In the genomic region with DNA sequence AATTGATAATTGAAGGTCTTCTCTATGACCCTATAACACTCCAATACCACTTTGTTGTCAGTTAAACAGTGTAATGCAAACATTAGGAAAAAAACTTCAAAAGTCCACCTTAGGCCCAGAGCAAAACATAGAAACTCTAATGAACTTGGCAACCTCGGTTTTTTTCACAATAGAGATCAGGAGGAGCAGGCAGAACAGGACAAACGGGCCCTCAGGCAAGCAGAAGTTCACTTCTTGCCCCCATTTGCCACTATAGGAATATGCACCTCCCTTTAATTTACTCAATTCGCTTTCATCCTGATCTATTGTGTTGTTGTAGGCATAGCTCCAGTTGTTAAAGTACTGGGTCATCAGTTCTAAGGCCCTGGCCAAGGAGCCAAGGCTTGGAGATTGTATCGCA, we compare ENCODE assay signal across 22 cellular contexts. TPM values are rescaled to one million over a fixed set of nuclear protein-coding genes. Genes with fewer than 3 reads are reported as not detected.
DNase-seq lines count a peak whose midpoint lies in the region; ATAC-seq and TF ChIP-seq lines count a peak whose summit lies in the region.
"Had no signal": no experiment of that assay in that cellular context is flagged by ENCODE, and none has a peak within 500 bp of the region (broad histone marks: within the 10 kb centered on the region; RNA-seq: fewer than 3 reads in every experiment).

No MANE protein-coding gene starts in this region.

- no peaks in the 10 kb centered on the region for H3K36me3 Mint-ChIP-seq in MCF 10A (ENCODE audit: insufficient read depth, unreplicated experiment)

- POLR2A ChIA-PET in MCF 10A (lab: Yijun Ruan, JAX) = no interaction called here

- DNase-seq in breast epithelium (ENCODE audit: low spot score in 2 of 2) = peak; percentile 71 to 77
- DNase-seq in MCF 10A (ENCODE audit: unreplicated experiment) = no peak
- DNase-seq in LNCaP clone FGC (ENCODE audit: low read depth) = peak; percentile 95
- DNase-seq in epithelial cell of esophagus (ENCODE audit: low read depth) = peak; percentile 79
- peak; percentile 85 for DNase-seq in prostate gland (ENCODE audit: low spot score)
- no peak for DNase-seq in body of pancreas
- DNase-seq in transverse colon = no peak
- DNase-seq: CD4-positive, alpha-beta T cell; GOT3; HFFc6; KBM-7; MM.1S; NCI-H1694; NCI-H2029 treated with DMSO at 0.1 percent for 48 hours; NCI-H2227 treated with DMSO at 0.1 percent for 48 hours; NCI-H526 treated with DMSO at 0.1 percent for 48 hours; Peyer's patch; SJCRH30 had no signal

- no peak for TF ChIP-seq POLR2A in breast epithelium (IDR thresholded peaks at IDR 0.05)
- no peak for TF ChIP-seq POLR2A in prostate gland (IDR thresholded peaks at IDR 0.05)
- no peak for TF ChIP-seq POLR2A in body of pancreas (IDR thresholded peaks at IDR 0.05)
- TF ChIP-seq POLR2A in transverse colon (IDR thresholded peaks at IDR 0.05) = no peak

- CTCF ChIA-PET in MCF 10A (lab: Yijun Ruan, JAX) = interaction anchor here (0.6 kb wide), 1 partner anchor 42 kb away, joined by 3 read pairs; no protein-coding TSS in a partner anchor

- no peaks in the 10 kb centered on the region for H3K9me3 Mint-ChIP-seq in MCF 10A (ENCODE audit: unreplicated experiment)
- H3K9me3 Mint-ChIP-seq: CD4-positive, alpha-beta T cell; HFFc6 had no signal

- no peak for TF ChIP-seq EP300 in transverse colon (IDR thresholded peaks at IDR 0.05; ENCODE audit: low read depth)

- no peak overlapping the region for H3K4me3 Mint-ChIP-seq in MCF 10A (ENCODE audit: unreplicated experiment)
- H3K4me3 Mint-ChIP-seq: CD4-positive, alpha-beta T cell; HFFc6 had no signal

- no peak overlapping the region for H3K27ac Mint-ChIP-seq in MCF 10A (ENCODE audit: low read depth, unreplicated experiment)
- H3K27ac Mint-ChIP-seq: CD4-positive, alpha-beta T cell; HFFc6 had no signal

- no peaks in the 10 kb centered on the region for H3K27me3 Mint-ChIP-seq in MCF 10A (ENCODE audit: insufficient read depth, unreplicated experiment)
- H3K27me3 Mint-ChIP-seq: CD4-positive, alpha-beta T cell had no signal

- in situ Hi-C loops in transverse colon (cut with MboI; ENCODE audit: low pct_ligation_motif_present in 1 of 4, low pct_unique_long_range_greater_than_20kb in 1 of 4, low sequenced_read_pairs in 3 of 4) = loop anchor here in 2 of 4 donors (25.0 kb wide), 2 partner anchors 185 to 260 kb away; partner anchors contain the start of gene ABLIM2 (in 1 of the 2)

- intact Hi-C loops in breast epithelium (cut with DNase I; ENCODE audit: low total_unique reads) = no loop called here
- intact Hi-C loops in MCF 10A (cut with micrococcal nuclease) = no loop called here
- intact Hi-C loops in prostate gland (cut with DNase I) = no loop called here
- intact Hi-C loops in body of pancreas (cut with DNase I) = no loop called here
- intact Hi-C loops in transverse colon (cut with DNase I; ENCODE audit: low total_unique reads) = no loop called here

- H3K4me3 ChIP-seq in breast epithelium = no peak overlapping the region
- H3K4me3 ChIP-seq in LNCaP clone FGC (ENCODE audit: low read depth, low read length) = peak overlapping the region; percentile 36
- H3K4me3 ChIP-seq in epithelial cell of esophagus (ENCODE audit: low read length) = no peak overlapping the region
- no peak overlapping the region for H3K4me3 ChIP-seq in prostate gland
- no peak overlapping the region for H3K4me3 ChIP-seq in body of pancreas
- H3K4me3 ChIP-seq in transverse colon = no peak overlapping the region
- H3K4me3 ChIP-seq: BLaER1, HAP-1, Peyer's patch, SJCRH30 had no signal

- ATAC-seq in body of pancreas (no peak), HG03354 (IDR thresholded peaks at IDR 0.05; ENCODE audit: poor library complexity, severe bottlenecking, unreplicated experiment) (no peak)
- ATAC-seq: SK-N-SH treated with all-trans-retinoic acid at 6 μM for 48 hours had no signal

- H3K36me3 ChIP-seq in breast epithelium (no peaks in the 10 kb centered on the region), prostate gland (no peaks in the 10 kb centered on the region), body of pancreas (replicated peaks in 1 of 2; ENCODE audit: insufficient read depth in 1 of 2, low read depth in 2 of 2) (no peaks in the 10 kb centered on the region), transverse colon (no peaks in the 10 kb centered on the region)
- H3K36me3 ChIP-seq: HAP-1 had no signal

- peak overlapping the region; percentile 52 to 71 for H3K27ac ChIP-seq in breast epithelium
- H3K27ac ChIP-seq in prostate gland = peak overlapping the region; percentile 72 to 80
- H3K27ac ChIP-seq in body of pancreas = no peak overlapping the region
- H3K27ac ChIP-seq in transverse colon = no peak overlapping the region
- H3K27ac ChIP-seq: BLaER1, Peyer's patch, SJCRH30 had no signal

- no peaks in the 10 kb centered on the region for H3K9me3 ChIP-seq in breast epithelium
- no peaks in the 10 kb centered on the region for H3K9me3 ChIP-seq in prostate gland
- H3K9me3 ChIP-seq in body of pancreas = no peaks in the 10 kb centered on the region
- no peaks in the 10 kb centered on the region for H3K9me3 ChIP-seq in transverse colon
- H3K9me3 ChIP-seq: BLaER1, HAP-1, Peyer's patch, SJCRH30 had no signal

- no peaks in the 10 kb centered on the region for H3K27me3 ChIP-seq in breast epithelium
- H3K27me3 ChIP-seq in prostate gland (replicated peaks; ENCODE audit: insufficient read depth) = no peaks in the 10 kb centered on the region
- no peaks in the 10 kb centered on the region for H3K27me3 ChIP-seq in body of pancreas
- no peaks in the 10 kb centered on the region for H3K27me3 ChIP-seq in transverse colon
- H3K27me3 ChIP-seq: BLaER1, Peyer's patch, SJCRH30 had no signal

- no TSS peak for BruUV-seq in MCF 10A (replicated peaks; lab: Mats Ljungman, UMichigan)

- H3K4me1 Mint-ChIP-seq in MCF 10A (ENCODE audit: insufficient read depth, unreplicated experiment) = peaks cover 34% of the 10 kb centered on the region

- TF ChIP-seq CTCF in breast epithelium (IDR thresholded peaks at IDR 0.05) (no peak), MCF 10A (IDR thresholded peaks at IDR 0.05; ENCODE audit: unreplicated experiment) (no peak), LNCaP clone FGC (IDR thresholded peaks at IDR 0.05; ENCODE audit: control insufficient read depth, extremely low read depth, insufficient read depth) (no peak), epithelial cell of esophagus (IDR thresholded peaks at IDR 0.05; ENCODE audit: insufficient read depth, low read depth, low read length, missing control alignments) (no peak), prostate gland (IDR thresholded peaks at IDR 0.05) (no peak), body of pancreas (IDR thresholded peaks at IDR 0.05) (no peak), transverse colon (IDR thresholded peaks at IDR 0.05) (no peak)

- H3K4me1 ChIP-seq in breast epithelium (peaks cover 0 to 16% of the 10 kb centered on the region in 2 donors), prostate gland (replicated peaks) (peaks cover 17% of the 10 kb centered on the region), body of pancreas (peaks cover 29% of the 10 kb centered on the region), transverse colon (peaks cover 0 to 18% (median 5%) of the 10 kb centered on the region in 4 donors)
- H3K4me1 ChIP-seq: HAP-1 had no signal

- WGBS in prostate gland = 20% methylated on average over 4 of the region's 4 CpGs
- WGBS in body of pancreas, 2 donors = 32 to 40% methylated on average over 4 of the region's 4 CpGs
- 63 to 74% methylated on average over 3 to 4 of the region's 4 CpGs for WGBS in transverse colon (ENCODE audit: low coverage in 1 of 2), 2 donors

RNA-seq across cellular contexts. Expression of gene ACOX3, which starts 18.2 kb away (rescaled TPM):
- total RNA-seq in breast epithelium (10 to 100 TPM; 24.0 to 69.4 (median 47.9) TPM), MCF 10A (2022) (17.9 TPM in 2 replicates), prostate gland (10 to 100 TPM; 65.7 to 75.4 TPM), body of pancreas (10 to 100 TPM; 18.4 to 23.4 TPM), transverse colon (100 to 1,000 TPM in 1 of 4 donors, 10 to 100 TPM in 3; 18.7 to 104 (median 31.3) TPM)

RNA-seq across cellular contexts. Expression of gene TRMT44, which starts 18.2 kb away (rescaled TPM):
- 10 to 100 TPM; 24.6 to 47.7 (median 28.2) TPM for total RNA-seq in breast epithelium
- 23.2 and 24.4 TPM in 2 replicates for total RNA-seq in MCF 10A (2022)
- 10 to 100 TPM; 35.2 to 63.9 TPM for total RNA-seq in prostate gland
- total RNA-seq in body of pancreas = 10 to 100 TPM; 13.2 to 60.0 TPM
- 100 to 1,000 TPM in 1 of 4 donors, 10 to 100 TPM in 3; 19.1 to 190 (median 29.7) TPM for total RNA-seq in transverse colon

Comparison
In these comparisons a context has a peak if more than half of its experiments do, and no peak if none do; other contexts are left out.
1. DNase-seq: peak in breast epithelium (2 of 2), LNCaP clone FGC (single experiment), epithelial cell of esophagus (single experiment) and prostate gland (single experiment); none in MCF 10A (single experiment), body of pancreas (0 of 4) and transverse colon (single experiment).
2. H3K27ac ChIP-seq: peak in breast epithelium (2 of 2) and prostate gland (2 of 2); none in body of pancreas (0 of 4) and transverse colon (0 of 4).